ENCODE assay signal across 11 cellular contexts in the genomic region with DNA sequence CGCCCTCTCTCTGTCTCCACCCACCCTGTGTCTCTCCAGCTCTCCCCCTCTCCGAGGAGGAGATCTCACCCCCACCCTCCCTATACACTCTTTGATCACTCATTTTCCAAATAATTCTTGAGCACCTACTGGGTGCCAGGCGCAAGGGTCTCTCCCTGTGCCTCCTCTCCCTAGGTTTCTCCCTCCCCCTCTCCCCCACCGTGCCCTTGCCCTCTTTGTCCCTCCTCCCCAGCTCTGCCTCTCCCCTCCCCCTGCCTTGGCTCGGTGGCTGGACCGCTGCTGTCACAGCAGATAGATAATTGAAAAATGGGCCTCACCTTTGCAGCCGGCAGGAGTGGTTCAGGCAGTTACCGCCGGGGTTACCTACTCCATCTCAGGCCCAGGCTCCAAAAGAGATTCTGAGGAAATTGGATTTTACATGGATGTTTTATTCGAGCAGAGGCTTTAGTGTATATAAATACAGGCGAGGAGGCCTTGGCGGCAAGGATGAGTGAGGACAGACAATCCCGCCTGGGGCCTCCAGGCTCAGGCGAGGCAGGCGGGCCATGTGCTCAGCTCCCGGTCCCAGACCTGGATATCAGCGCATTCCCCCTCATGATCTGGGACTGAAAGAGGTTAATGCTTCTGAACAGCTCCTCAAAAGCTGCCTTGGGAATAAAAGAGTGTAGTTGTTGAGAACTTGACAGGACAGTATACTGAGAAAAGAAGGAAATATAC.
DNase-seq lines count a peak whose midpoint lies in the region; ATAC-seq and TF ChIP-seq lines count a peak whose summit lies in the region.
"Had no signal": no experiment of that assay in that cellular context is flagged by ENCODE, and none has a peak within 500 bp of the region (broad histone marks: within the 10 kb centered on the region; RNA-seq: fewer than 3 reads in every experiment).

No MANE protein-coding gene starts in this region.

- peak; percentile 73 for DNase-seq in BE2C
- DNase-seq in NCI-H1694 (lab: John Stamatoyannopoulos, UW), result peak; percentile 61
- peak; percentile 78 for DNase-seq in cerebellum (ENCODE audit: low spot score)
- DNase-seq in NCI-H2107 (lab: John Stamatoyannopoulos, UW), result no peak
- DNase-seq in pons (ENCODE audit: low spot score), result no peak
- no peak for DNase-seq in left lung
- DNase-seq: activated CD4-positive, alpha-beta T cell treated with anti-CD3 and anti-CD28 coated beads, Interleukin-2, amount 50 U/mL, for 1 hour; IMR-90 had no signal

- H3K27ac ChIP-seq in mesodermal cell (ENCODE audit: low read depth, low read length, severe bottlenecking), result no peak overlapping the region
- no peak overlapping the region for H3K27ac ChIP-seq in left lung

- H3K4me3 ChIP-seq in BE2C (ENCODE audit: low read depth, low read length), result peak overlapping the region; percentile 67
- H3K4me3 ChIP-seq in mesodermal cell (ENCODE audit: extremely low read depth, insufficient read depth, low read length, poor library complexity, severe bottlenecking), result peak overlapping the region; percentile 56
- no peak overlapping the region for H3K4me3 ChIP-seq in left lung

- no peaks in the 10 kb centered on the region for H3K4me1 ChIP-seq in BE2C
- H3K4me1 ChIP-seq in mesodermal cell (ENCODE audit: control insufficient read depth, insufficient read depth, low read length, poor library complexity, severe bottlenecking), result no peaks in the 10 kb centered on the region
- peaks cover 10 to 15% of the 10 kb centered on the region in 2 donors for H3K4me1 ChIP-seq in left lung

- intact Hi-C loops in left lung (cut with DNase I), result no loop called here

- H3K27me3 ChIP-seq in BE2C (no peaks in the 10 kb centered on the region), left lung (peaks cover 32 to 100% of the 10 kb centered on the region in 2 donors)

- ATAC-seq in HG02938 (IDR thresholded peaks at IDR 0.05; ENCODE audit: unreplicated experiment), result no peak
- no peak for ATAC-seq in left lung
- ATAC-seq: stimulated activated memory B cell treated with anti-CD40 and anti-IgM and Interleukin-4, amounts not matched to agents 10 μg/mL and 1 μg/mL and 100 μg/mL, for 72 hours had no signal

- H3K9me3 ChIP-seq in BE2C (no peaks in the 10 kb centered on the region), mesodermal cell (ENCODE audit: control insufficient read depth, low read length) (no peaks in the 10 kb centered on the region), left lung (no peaks in the 10 kb centered on the region)

- WGBS in mesodermal cell (ENCODE audit: insufficient coverage in 2 of 2), 2 experiments, result 20 to 21% methylated on average over 12 to 16 of the region's 17 CpGs

- TF ChIP-seq CTCF in BE2C (IDR thresholded peaks at IDR 0.05; ENCODE audit: low read depth, low read length) (no peak), left lung (IDR thresholded peaks at IDR 0.05) (no peak)

- no peaks in the 10 kb centered on the region for H3K36me3 ChIP-seq in BE2C
- no peaks in the 10 kb centered on the region for H3K36me3 ChIP-seq in mesodermal cell (ENCODE audit: control insufficient read depth, insufficient read depth, low read length)
- no peaks in the 10 kb centered on the region for H3K36me3 ChIP-seq in left lung

Comparison
In these comparisons a context has a peak if more than half of its experiments do, and no peak if none do; other contexts are left out.
1. DNase-seq: peak in BE2C (single experiment), NCI-H1694 (single experiment) and cerebellum (single experiment); none in NCI-H2107 (single experiment), pons (single experiment) and left lung (0 of 2).
2. H3K4me3 ChIP-seq: peak in BE2C (single experiment) and mesodermal cell (single experiment); none in left lung (0 of 2).